ENCODE assay signal across 1 cellular context in the genomic region with DNA sequence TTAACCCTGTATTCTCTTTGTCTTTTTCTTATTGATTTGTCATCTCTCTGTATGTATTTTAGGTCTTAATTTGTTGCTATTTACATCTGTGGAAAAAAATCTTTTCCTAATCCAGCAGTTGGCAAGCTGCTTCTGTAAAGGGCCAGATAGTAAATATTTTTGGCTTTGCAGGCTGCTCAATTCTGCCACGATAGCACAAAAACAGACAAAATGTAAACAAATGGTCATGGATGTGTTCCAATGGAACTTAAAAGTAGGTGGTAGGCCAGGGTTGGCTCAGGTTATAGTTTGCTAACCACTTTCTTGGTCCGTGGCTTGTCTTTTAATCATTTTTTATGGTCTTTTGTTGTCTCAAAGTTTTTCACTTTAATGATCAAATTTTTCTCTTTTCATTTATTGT.
TF ChIP-seq lines count a peak whose summit lies in the region.

No MANE protein-coding gene starts in this region.

TF ChIP-seq in liver, 16 proteins besides CTCF, POLR2A, EP300 and RAD21 (continued from another document):
- TF ChIP-seq, protein P1, sequence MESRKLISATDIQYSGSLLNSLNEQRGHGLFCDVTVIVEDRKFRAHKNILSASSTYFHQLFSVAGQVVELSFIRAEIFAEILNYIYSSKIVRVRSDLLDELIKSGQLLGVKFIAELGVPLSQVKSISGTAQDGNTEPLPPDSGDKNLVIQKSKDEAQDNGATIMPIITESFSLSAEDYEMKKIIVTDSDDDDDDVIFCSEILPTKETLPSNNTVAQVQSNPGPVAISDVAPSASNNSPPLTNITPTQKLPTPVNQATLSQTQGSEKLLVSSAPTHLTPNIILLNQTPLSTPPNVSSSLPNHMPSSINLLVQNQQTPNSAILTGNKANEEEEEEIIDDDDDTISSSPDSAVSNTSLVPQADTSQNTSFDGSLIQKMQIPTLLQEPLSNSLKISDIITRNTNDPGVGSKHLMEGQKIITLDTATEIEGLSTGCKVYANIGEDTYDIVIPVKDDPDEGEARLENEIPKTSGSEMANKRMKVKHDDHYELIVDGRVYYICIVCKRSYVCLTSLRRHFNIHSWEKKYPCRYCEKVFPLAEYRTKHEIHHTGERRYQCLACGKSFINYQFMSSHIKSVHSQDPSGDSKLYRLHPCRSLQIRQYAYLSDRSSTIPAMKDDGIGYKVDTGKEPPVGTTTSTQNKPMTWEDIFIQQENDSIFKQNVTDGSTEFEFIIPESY (IDR thresholded peaks at IDR 0.05): peak; percentile 35
- TF ChIP-seq GABPA (IDR thresholded peaks at IDR 0.05 in 1 of 2, conservative IDR thresholded peaks at IDR 0.05 in 1 of 2) (no peak), NR2F2 (IDR thresholded peaks at IDR 0.05) (no peak), SP1 (IDR thresholded peaks at IDR 0.05) (peak; percentile 33)
- TF ChIP-seq, protein P2, sequence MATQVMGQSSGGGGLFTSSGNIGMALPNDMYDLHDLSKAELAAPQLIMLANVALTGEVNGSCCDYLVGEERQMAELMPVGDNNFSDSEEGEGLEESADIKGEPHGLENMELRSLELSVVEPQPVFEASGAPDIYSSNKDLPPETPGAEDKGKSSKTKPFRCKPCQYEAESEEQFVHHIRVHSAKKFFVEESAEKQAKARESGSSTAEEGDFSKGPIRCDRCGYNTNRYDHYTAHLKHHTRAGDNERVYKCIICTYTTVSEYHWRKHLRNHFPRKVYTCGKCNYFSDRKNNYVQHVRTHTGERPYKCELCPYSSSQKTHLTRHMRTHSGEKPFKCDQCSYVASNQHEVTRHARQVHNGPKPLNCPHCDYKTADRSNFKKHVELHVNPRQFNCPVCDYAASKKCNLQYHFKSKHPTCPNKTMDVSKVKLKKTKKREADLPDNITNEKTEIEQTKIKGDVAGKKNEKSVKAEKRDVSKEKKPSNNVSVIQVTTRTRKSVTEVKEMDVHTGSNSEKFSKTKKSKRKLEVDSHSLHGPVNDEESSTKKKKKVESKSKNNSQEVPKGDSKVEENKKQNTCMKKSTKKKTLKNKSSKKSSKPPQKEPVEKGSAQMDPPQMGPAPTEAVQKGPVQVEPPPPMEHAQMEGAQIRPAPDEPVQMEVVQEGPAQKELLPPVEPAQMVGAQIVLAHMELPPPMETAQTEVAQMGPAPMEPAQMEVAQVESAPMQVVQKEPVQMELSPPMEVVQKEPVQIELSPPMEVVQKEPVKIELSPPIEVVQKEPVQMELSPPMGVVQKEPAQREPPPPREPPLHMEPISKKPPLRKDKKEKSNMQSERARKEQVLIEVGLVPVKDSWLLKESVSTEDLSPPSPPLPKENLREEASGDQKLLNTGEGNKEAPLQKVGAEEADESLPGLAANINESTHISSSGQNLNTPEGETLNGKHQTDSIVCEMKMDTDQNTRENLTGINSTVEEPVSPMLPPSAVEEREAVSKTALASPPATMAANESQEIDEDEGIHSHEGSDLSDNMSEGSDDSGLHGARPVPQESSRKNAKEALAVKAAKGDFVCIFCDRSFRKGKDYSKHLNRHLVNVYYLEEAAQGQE (IDR thresholded peaks at IDR 0.05): peak; percentile 20
